ENCODE assay signal across 10 cellular contexts in the genomic region with DNA sequence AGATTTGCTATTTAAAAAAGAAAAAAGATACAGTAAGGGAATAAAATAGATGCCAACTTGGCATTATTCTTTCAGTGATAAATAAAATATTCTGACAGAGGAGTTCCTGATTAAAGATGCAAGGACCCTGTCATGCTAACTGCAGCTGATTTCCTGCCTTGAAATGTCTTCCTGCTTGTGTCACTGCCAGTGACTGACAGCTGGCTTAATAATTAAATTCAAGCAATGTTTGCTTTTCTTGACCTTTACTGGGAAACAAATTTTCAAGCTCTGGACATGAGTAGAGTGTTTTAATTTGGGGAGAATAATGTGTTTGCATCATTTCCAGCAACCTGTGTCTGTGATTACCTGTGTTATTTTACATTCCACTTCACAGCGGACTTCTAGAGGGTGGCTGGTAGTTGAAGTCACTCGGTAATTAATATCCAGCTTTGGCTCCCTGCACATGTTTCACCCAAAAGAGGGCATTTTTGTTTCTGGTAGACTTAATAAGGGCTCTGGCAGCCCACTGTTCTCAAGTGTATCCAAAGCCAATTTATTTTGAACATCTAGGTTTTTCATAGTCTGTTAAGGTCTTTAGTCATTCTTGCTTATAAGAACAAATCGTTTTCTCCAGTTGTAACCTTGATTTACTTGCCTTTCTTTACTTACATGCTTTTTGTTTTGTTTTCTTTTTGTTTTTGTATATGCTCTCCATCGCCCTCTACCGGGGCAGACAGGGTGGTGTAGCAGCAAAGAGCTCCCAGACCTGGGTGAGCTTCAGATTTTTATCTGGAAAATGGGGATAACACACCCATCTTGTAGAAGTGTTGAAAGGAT. TPM values are rescaled to one million over a fixed set of nuclear protein-coding genes. Genes with fewer than 3 reads are reported as not detected.
DNase-seq lines count a peak whose midpoint lies in the region; ATAC-seq and TF ChIP-seq lines count a peak whose summit lies in the region.
"Had no signal": no experiment of that assay in that cellular context is flagged by ENCODE, and none has a peak within 500 bp of the region (broad histone marks: within the 10 kb centered on the region; RNA-seq: fewer than 3 reads in every experiment).

No MANE protein-coding gene starts in this region.

- no peak overlapping the region for H3K4me3 Mint-ChIP-seq in activated naive CD4-positive, alpha-beta T cell treated with anti-CD3 and anti-CD28 coated beads for 36 hours

- POLR2A ChIA-PET in RWPE1 (lab: Yijun Ruan, JAX; ENCODE audit: low non-redundant PET): no interaction called here

- DNase-seq in DMS153 treated with DMSO at 0.1 percent for 48 hours (lab: John Stamatoyannopoulos, UW; ENCODE audit: unreplicated experiment) (peak; percentile 6), DMS153 (lab: John Stamatoyannopoulos, UW) (no peak), RWPE1 (ENCODE audit: low spot score) (peak; percentile 48), left ventricle myocardium superior (peak; percentile 47), NCI-H2081 treated with DMSO at 0.1 percent for 48 hours (lab: John Stamatoyannopoulos, UW) (no peak)
- peak; percentile 63 for DNase-seq in activated naive CD4-positive, alpha-beta T cell treated with anti-CD3 and anti-CD28 coated beads for 36 hours
- peak; percentile 9 to 40 (median 36) for DNase-seq in stimulated activated CD4-positive, alpha-beta T cell treated with anti-CD3 and anti-CD28 coated beads, Interleukin-12 subunit alpha, Interleukin-12 subunit beta, amount 100 ng/mL, for 48 hours (ENCODE audit: low read depth in 2 of 3, low spot score in 1 of 3)

- ATAC-seq in HG03066 (IDR thresholded peaks at IDR 0.05; ENCODE audit: low read depth, unreplicated experiment): peak; percentile 72
- ATAC-seq in left ventricle myocardium superior: peak; percentile 31
- ATAC-seq: right cardiac atrium had no signal

- CTCF ChIA-PET in RWPE1 (lab: Yijun Ruan, JAX): interaction anchor here (0.5 to 1.9 kb wide), 14 partner anchors 18 to 1521 kb away, joined by 3 to 12 read pairs (median 4); no protein-coding TSS in a partner anchor
- CTCF ChIA-PET in activated naive CD4-positive, alpha-beta T cell treated with anti-CD3 and anti-CD28 coated beads for 36 hours (lab: Charles Lee): interaction anchor here (0.5 to 4.3 kb wide), 48 partner anchors 9 to 682 kb away, joined by 3 to 52 read pairs (median 4); partner anchors contain the start of genes APLF and FBXO48

- H3K9me3 Mint-ChIP-seq in activated naive CD4-positive, alpha-beta T cell treated with anti-CD3 and anti-CD28 coated beads for 36 hours: peaks cover 8% of the 10 kb centered on the region

- H3K36me3 Mint-ChIP-seq in activated naive CD4-positive, alpha-beta T cell treated with anti-CD3 and anti-CD28 coated beads for 36 hours (ENCODE audit: low read depth): no peaks in the 10 kb centered on the region

- peaks cover 13% of the 10 kb centered on the region for H3K27me3 Mint-ChIP-seq in activated naive CD4-positive, alpha-beta T cell treated with anti-CD3 and anti-CD28 coated beads for 36 hours (ENCODE audit: low read depth)

- H3K27ac ChIP-seq in RWPE1: no peak overlapping the region
- H3K27ac ChIP-seq: BLaER1 had no signal

- peak; percentile 63 for TF ChIP-seq CTCF in RWPE1 (conservative IDR thresholded peaks at IDR 0.05; ENCODE audit: low read depth)

- H3K4me1 Mint-ChIP-seq in activated naive CD4-positive, alpha-beta T cell treated with anti-CD3 and anti-CD28 coated beads for 36 hours (ENCODE audit: low read depth): peaks cover 3% of the 10 kb centered on the region

- intact Hi-C loops in activated naive CD4-positive, alpha-beta T cell treated with anti-CD3 and anti-CD28 coated beads for 36 hours (cut with micrococcal nuclease): loop anchor here (1.0 to 2.0 kb wide), 3 partner anchors 128 to 330 kb away; partner anchors contain the start of genes APLF and FBXO48
- intact Hi-C loops in left ventricle myocardium superior (cut with micrococcal nuclease): no loop called here

- no peak overlapping the region for H3K27ac Mint-ChIP-seq in activated naive CD4-positive, alpha-beta T cell treated with anti-CD3 and anti-CD28 coated beads for 36 hours

RNA-seq across cellular contexts. Expression of gene PROKR1, which starts 48.5 kb away (rescaled TPM):
- total RNA-seq in activated naive CD4-positive, alpha-beta T cell treated with anti-CD3 and anti-CD28 coated beads for 36 hours: not detected
- not detected for total RNA-seq in left ventricle myocardium superior
- total RNA-seq: right cardiac atrium had no signal

Comparison
In these comparisons a context has a peak if more than half of its experiments do, and no peak if none do; other contexts are left out.
1. DNase-seq: peak in DMS153 treated with DMSO at 0.1 percent for 48 hours (single experiment), RWPE1 (single experiment), activated naive CD4-positive, alpha-beta T cell treated with anti-CD3 and anti-CD28 coated beads for 36 hours (single experiment), left ventricle myocardium superior (single experiment) and stimulated activated CD4-positive, alpha-beta T cell treated with anti-CD3 and anti-CD28 coated beads, Interleukin-12 subunit alpha, Interleukin-12 subunit beta, amount 100 ng/mL, for 48 hours (3 of 3); none in DMS153 (single experiment) and NCI-H2081 treated with DMSO at 0.1 percent for 48 hours (single experiment).